In genomic region chr12:108069766-108070165, GRCh38 we compare ENCODE assay signal across 9 cellular contexts. TPM values are rescaled to one million over a fixed set of nuclear protein-coding genes. Genes with fewer than 3 reads are reported as not detected.
"Had no signal": no experiment of that assay in that cellular context is flagged by ENCODE, and none has a peak within 500 bp of the region (broad histone marks: within the 10 kb centered on the region; RNA-seq: fewer than 3 reads in every experiment).

No MANE protein-coding gene starts in this region.

- H3K36me3 ChIP-seq: HAP-1 had no signal

- H3K9me3 ChIP-seq: HAP-1 had no signal

- H3K4me3 Mint-ChIP-seq: HFFc6 had no signal

- H3K4me3 ChIP-seq: HAP-1, K562 had no signal

- FAIRE-seq: H54, HTR-8/SVneo, K562 had no signal

- H3K27ac Mint-ChIP-seq: HFFc6 had no signal

- H3K4me1 ChIP-seq: HAP-1 had no signal

- DNase-seq: GOT3, HFFc6, IMR-90, KG1 had no signal

RNA-seq across cellular contexts. Expression of gene WSCD2, which starts 59.3 kb away (rescaled TPM):
- total RNA-seq: HFFc6, HT-29, IMR-90 had no signal
- polyA plus RNA-seq: IMR-90 had no signal
